11 cellular contexts compared by ENCODE assay signal in the genomic region with DNA sequence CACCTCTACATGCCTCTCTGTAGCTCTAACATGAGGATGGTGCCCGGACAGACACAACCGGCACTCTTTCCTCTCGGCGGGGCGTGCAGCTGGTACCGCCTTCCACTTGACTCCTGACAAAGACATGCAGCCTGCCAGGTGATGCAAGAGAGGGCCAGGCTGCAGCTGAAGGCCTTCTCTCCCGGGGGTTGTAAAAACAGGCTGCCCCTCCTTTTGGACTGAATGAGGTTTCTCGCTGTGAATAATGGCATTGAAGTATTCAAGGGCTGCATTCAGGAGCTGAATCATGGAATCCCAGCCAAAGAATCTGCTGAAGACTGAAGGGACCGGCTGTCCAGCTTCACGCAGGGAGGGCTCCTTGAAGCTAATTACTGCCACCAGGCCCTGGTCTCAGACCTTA.
DNase-seq lines count a peak whose midpoint lies in the region; ATAC-seq and TF ChIP-seq lines count a peak whose summit lies in the region.
"Had no signal": no experiment of that assay in that cellular context is flagged by ENCODE, and none has a peak within 500 bp of the region (broad histone marks: within the 10 kb centered on the region; RNA-seq: fewer than 3 reads in every experiment).

No MANE protein-coding gene starts in this region.

- peak; percentile 19 to 21 for ATAC-seq in gastrocnemius medialis
- ATAC-seq in GM21723 (IDR thresholded peaks at IDR 0.05; ENCODE audit: unreplicated experiment), result no peak
- ATAC-seq in HG03571 (IDR thresholded peaks at IDR 0.05; ENCODE audit: unreplicated experiment), result no peak
- no peak for ATAC-seq in GM21576 (IDR thresholded peaks at IDR 0.05; ENCODE audit: unreplicated experiment)
- ATAC-seq: HCT116 had no signal

- H3K4me1 ChIP-seq in SJCRH30, result peaks cover 28% of the 10 kb centered on the region
- peaks cover 0 to 29% of the 10 kb centered on the region in 2 donors for H3K4me1 ChIP-seq in right atrium auricular region
- peaks cover 38 to 54% of the 10 kb centered on the region in 2 donors for H3K4me1 ChIP-seq in gastrocnemius medialis

- H3K27ac ChIP-seq in SJCRH30 (peak overlapping the region; percentile 29; the same call in 1 of the 2 replicates), right atrium auricular region (peak overlapping the region; percentile 58 to 62), gastrocnemius medialis (peak overlapping the region; percentile 72 to 88 (median 82))
- H3K27ac ChIP-seq: SK-N-MC had no signal

- no peaks in the 10 kb centered on the region for H3K9me3 ChIP-seq in SJCRH30 (replicated peaks)
- H3K9me3 ChIP-seq in right atrium auricular region, result no peaks in the 10 kb centered on the region
- no peaks in the 10 kb centered on the region for H3K9me3 ChIP-seq in gastrocnemius medialis
- H3K9me3 ChIP-seq: esophagus muscularis mucosa had no signal

- in situ Hi-C loops in gastrocnemius medialis (cut with MboI; ENCODE audit: low sequenced_read_pairs in 4 of 4), result no loop called here

- no peak overlapping the region for H3K4me3 ChIP-seq in SJCRH30
- H3K4me3 ChIP-seq in right atrium auricular region, result no peak overlapping the region
- no peak overlapping the region for H3K4me3 ChIP-seq in gastrocnemius medialis
- H3K4me3 ChIP-seq: esophagus muscularis mucosa, SK-N-MC had no signal

- TF ChIP-seq POLR2A in gastrocnemius medialis (IDR thresholded peaks at IDR 0.05), result no peak

- H3K27me3 ChIP-seq in SJCRH30 (no peaks in the 10 kb centered on the region), right atrium auricular region (no peaks in the 10 kb centered on the region), gastrocnemius medialis (no peaks in the 10 kb centered on the region)
- H3K27me3 ChIP-seq: esophagus muscularis mucosa had no signal

- DNase-seq in NCI-H128 (lab: John Stamatoyannopoulos, UW; ENCODE audit: unreplicated experiment), result peak; percentile 88
- DNase-seq in SJCRH30, result peak; percentile 77 to 83
- DNase-seq in right atrium auricular region (ENCODE audit: low spot score), result no peak
- peak; percentile 44 to 55 for DNase-seq in gastrocnemius medialis
- DNase-seq in stimulated activated CD4-positive, alpha-beta T cell treated with anti-CD3 and anti-CD28 coated beads, Interleukin-2, amount 100 ng/mL, for 48 hours, result no peak

- TF ChIP-seq CTCF in right atrium auricular region (IDR thresholded peaks at IDR 0.05) (no peak), gastrocnemius medialis (IDR thresholded peaks at IDR 0.05 in 4 of 5, conservative IDR thresholded peaks at IDR 0.05 in 1 of 5) (no peak)

- intact Hi-C loops in gastrocnemius medialis (cut with DNase I; ENCODE audit: low total_unique reads), result loop anchor here (5.0 kb wide), 2 partner anchors 109 to 199 kb away; no protein-coding TSS in a partner anchor

- H3K36me3 ChIP-seq in SJCRH30, result no peaks in the 10 kb centered on the region
- no peaks in the 10 kb centered on the region for H3K36me3 ChIP-seq in right atrium auricular region
- H3K36me3 ChIP-seq in gastrocnemius medialis, result no peaks in the 10 kb centered on the region
- H3K36me3 ChIP-seq: esophagus muscularis mucosa had no signal

Comparison
In these comparisons a context has a peak if more than half of its experiments do, and no peak if none do; other contexts are left out.
1. DNase-seq: peak in NCI-H128 (single experiment), SJCRH30 (2 of 2) and gastrocnemius medialis (2 of 2); none in right atrium auricular region (single experiment) and stimulated activated CD4-positive, alpha-beta T cell treated with anti-CD3 and anti-CD28 coated beads, Interleukin-2, amount 100 ng/mL, for 48 hours (0 of 2).
2. H3K27ac ChIP-seq: peak in every context shown above with its lines; median percentile 82 in gastrocnemius medialis; 60 in right atrium auricular region; 29 in SJCRH30.
3. ATAC-seq: peak in gastrocnemius medialis (2 of 2); none in GM21723 (single experiment), HG03571 (single experiment) and GM21576 (single experiment).